ENCODE assay signal across 1 cellular context in the genomic region with DNA sequence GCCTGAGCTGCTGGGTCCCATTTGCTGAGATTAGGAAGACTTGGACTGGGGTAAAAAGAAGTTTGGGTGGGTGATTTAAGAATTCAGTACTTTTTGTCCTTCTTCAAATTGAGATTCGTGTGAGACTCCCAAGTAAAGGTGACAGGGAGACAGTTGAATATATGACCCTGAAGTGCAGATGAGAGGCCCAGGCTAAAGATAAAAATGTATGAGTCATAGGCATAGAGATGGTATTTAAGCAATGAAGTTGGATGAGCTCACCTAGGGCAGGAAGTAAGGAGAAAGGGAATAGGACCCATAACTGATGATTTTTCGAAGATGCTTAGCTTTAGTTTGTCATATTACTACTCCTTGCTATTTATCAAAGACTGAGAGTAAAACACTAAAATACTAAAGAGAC.
TF ChIP-seq lines count a peak whose summit lies in the region.

No MANE protein-coding gene starts in this region.

TF ChIP-seq in K562, 482 proteins besides CTCF, POLR2A, EP300 and RAD21 (continues in another document):
- TF ChIP-seq, protein P1, sequence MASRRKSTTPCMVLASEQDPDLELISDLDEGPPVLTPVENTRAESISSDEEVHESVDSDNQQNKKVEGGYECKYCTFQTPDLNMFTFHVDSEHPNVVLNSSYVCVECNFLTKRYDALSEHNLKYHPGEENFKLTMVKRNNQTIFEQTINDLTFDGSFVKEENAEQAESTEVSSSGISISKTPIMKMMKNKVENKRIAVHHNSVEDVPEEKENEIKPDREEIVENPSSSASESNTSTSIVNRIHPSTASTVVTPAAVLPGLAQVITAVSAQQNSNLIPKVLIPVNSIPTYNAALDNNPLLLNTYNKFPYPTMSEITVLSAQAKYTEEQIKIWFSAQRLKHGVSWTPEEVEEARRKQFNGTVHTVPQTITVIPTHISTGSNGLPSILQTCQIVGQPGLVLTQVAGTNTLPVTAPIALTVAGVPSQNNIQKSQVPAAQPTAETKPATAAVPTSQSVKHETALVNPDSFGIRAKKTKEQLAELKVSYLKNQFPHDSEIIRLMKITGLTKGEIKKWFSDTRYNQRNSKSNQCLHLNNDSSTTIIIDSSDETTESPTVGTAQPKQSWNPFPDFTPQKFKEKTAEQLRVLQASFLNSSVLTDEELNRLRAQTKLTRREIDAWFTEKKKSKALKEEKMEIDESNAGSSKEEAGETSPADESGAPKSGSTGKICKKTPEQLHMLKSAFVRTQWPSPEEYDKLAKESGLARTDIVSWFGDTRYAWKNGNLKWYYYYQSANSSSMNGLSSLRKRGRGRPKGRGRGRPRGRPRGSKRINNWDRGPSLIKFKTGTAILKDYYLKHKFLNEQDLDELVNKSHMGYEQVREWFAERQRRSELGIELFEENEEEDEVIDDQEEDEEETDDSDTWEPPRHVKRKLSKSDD (conservative IDR thresholded peaks at IDR 0.05; ENCODE audit: low read length), result no peak
- TF ChIP-seq ZNF551 (CRISPR knock-in tag; IDR thresholded peaks at IDR 0.05), result no peak
- TF ChIP-seq, protein P2, sequence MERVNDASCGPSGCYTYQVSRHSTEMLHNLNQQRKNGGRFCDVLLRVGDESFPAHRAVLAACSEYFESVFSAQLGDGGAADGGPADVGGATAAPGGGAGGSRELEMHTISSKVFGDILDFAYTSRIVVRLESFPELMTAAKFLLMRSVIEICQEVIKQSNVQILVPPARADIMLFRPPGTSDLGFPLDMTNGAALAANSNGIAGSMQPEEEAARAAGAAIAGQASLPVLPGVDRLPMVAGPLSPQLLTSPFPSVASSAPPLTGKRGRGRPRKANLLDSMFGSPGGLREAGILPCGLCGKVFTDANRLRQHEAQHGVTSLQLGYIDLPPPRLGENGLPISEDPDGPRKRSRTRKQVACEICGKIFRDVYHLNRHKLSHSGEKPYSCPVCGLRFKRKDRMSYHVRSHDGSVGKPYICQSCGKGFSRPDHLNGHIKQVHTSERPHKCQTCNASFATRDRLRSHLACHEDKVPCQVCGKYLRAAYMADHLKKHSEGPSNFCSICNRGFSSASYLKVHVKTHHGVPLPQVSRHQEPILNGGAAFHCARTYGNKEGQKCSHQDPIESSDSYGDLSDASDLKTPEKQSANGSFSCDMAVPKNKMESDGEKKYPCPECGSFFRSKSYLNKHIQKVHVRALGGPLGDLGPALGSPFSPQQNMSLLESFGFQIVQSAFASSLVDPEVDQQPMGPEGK (CRISPR knock-in tag; IDR thresholded peaks at IDR 0.05; ENCODE audit: borderline replicate concordance), result no peak
- TF ChIP-seq, protein P3, sequence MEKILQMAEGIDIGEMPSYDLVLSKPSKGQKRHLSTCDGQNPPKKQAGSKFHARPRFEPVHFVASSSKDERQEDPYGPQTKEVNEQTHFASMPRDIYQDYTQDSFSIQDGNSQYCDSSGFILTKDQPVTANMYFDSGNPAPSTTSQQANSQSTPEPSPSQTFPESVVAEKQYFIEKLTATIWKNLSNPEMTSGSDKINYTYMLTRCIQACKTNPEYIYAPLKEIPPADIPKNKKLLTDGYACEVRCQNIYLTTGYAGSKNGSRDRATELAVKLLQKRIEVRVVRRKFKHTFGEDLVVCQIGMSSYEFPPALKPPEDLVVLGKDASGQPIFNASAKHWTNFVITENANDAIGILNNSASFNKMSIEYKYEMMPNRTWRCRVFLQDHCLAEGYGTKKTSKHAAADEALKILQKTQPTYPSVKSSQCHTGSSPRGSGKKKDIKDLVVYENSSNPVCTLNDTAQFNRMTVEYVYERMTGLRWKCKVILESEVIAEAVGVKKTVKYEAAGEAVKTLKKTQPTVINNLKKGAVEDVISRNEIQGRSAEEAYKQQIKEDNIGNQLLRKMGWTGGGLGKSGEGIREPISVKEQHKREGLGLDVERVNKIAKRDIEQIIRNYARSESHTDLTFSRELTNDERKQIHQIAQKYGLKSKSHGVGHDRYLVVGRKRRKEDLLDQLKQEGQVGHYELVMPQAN (IDR thresholded peaks at IDR 0.05; ENCODE audit: borderline replicate concordance), result no peak
- TF ChIP-seq ATF7 (IDR thresholded peaks at IDR 0.05), result peak; percentile 76
- 0 out of 2 replicates have a peak, but pooled peaks have one; percentile 13 for TF ChIP-seq TAL1 (IDR thresholded peaks at IDR 0.05)
- TF ChIP-seq SMARCE1 (IDR thresholded peaks at IDR 0.05), result peak; percentile 74; the same call in 1 of the 2 replicates
- peak; percentile 98 for TF ChIP-seq JUND (IDR thresholded peaks at IDR 0.05; ENCODE audit: borderline replicate concordance, low read depth, low read length)
- peak; percentile 93 for TF ChIP-seq JUND (tag; IDR thresholded peaks at IDR 0.05; ENCODE audit: borderline replicate concordance, low read depth, low read length)
- TF ChIP-seq YBX1 (IDR thresholded peaks at IDR 0.05), result no peak
- TF ChIP-seq ARID1B (IDR thresholded peaks at IDR 0.05), result peak; percentile 80; the same call in 1 of the 2 replicates
- no peak for TF ChIP-seq ZNF253 (CRISPR knock-in tag; conservative IDR thresholded peaks at IDR 0.05)
- no peak; the same call in 1 of the 2 replicates for TF ChIP-seq LEF1 (IDR thresholded peaks at IDR 0.05)
- TF ChIP-seq, protein P4, sequence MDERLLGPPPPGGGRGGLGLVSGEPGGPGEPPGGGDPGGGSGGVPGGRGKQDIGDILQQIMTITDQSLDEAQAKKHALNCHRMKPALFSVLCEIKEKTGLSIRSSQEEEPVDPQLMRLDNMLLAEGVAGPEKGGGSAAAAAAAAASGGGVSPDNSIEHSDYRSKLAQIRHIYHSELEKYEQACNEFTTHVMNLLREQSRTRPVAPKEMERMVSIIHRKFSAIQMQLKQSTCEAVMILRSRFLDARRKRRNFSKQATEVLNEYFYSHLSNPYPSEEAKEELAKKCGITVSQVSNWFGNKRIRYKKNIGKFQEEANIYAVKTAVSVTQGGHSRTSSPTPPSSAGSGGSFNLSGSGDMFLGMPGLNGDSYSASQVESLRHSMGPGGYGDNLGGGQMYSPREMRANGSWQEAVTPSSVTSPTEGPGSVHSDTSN (CRISPR knock-in tag; IDR thresholded peaks at IDR 0.05; ENCODE audit: low read depth), result no peak
- TF ChIP-seq, protein P4 (tag; conservative IDR thresholded peaks at IDR 0.05; ENCODE audit: low read depth), result peak; percentile 77
- TF ChIP-seq, protein P5, sequence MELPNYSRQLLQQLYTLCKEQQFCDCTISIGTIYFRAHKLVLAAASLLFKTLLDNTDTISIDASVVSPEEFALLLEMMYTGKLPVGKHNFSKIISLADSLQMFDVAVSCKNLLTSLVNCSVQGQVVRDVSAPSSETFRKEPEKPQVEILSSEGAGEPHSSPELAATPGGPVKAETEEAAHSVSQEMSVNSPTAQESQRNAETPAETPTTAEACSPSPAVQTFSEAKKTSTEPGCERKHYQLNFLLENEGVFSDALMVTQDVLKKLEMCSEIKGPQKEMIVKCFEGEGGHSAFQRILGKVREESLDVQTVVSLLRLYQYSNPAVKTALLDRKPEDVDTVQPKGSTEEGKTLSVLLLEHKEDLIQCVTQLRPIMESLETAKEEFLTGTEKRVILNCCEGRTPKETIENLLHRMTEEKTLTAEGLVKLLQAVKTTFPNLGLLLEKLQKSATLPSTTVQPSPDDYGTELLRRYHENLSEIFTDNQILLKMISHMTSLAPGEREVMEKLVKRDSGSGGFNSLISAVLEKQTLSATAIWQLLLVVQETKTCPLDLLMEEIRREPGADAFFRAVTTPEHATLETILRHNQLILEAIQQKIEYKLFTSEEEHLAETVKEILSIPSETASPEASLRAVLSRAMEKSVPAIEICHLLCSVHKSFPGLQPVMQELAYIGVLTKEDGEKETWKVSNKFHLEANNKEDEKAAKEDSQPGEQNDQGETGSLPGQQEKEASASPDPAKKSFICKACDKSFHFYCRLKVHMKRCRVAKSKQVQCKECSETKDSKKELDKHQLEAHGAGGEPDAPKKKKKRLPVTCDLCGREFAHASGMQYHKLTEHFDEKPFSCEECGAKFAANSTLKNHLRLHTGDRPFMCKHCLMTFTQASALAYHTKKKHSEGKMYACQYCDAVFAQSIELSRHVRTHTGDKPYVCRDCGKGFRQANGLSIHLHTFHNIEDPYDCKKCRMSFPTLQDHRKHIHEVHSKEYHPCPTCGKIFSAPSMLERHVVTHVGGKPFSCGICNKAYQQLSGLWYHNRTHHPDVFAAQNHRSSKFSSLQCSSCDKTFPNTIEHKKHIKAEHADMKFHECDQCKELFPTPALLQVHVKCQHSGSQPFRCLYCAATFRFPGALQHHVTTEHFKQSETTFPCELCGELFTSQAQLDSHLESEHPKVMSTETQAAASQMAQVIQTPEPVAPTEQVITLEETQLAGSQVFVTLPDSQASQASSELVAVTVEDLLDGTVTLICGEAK (IDR thresholded peaks at IDR 0.05), result no peak
- TF ChIP-seq, protein P5 (CRISPR knock-in tag; IDR thresholded peaks at IDR 0.05), result no peak
- no peak for TF ChIP-seq ZKSCAN8 (CRISPR knock-in tag; IDR thresholded peaks at IDR 0.05)
- TF ChIP-seq MEIS2 (IDR thresholded peaks at IDR 0.05; ENCODE audit: partially characterized antibody), result peak; percentile 88
- no peak for TF ChIP-seq ZNF444 (CRISPR knock-in tag; IDR thresholded peaks at IDR 0.05)
- TF ChIP-seq TBL1XR1 (IDR thresholded peaks at IDR 0.05; ENCODE audit: low read length in 2 of 2), result no peak
- TF ChIP-seq ZNF3 (CRISPR knock-in tag; IDR thresholded peaks at IDR 0.05), result no peak
- no peak for TF ChIP-seq RBM14 (IDR thresholded peaks at IDR 0.05; ENCODE audit: borderline replicate concordance, insufficient read depth, low read depth, low read length)
- no peak for TF ChIP-seq NFATC3 (IDR thresholded peaks at IDR 0.05)
- TF ChIP-seq ZNF12 (CRISPR knock-in tag; IDR thresholded peaks at IDR 0.05), result no peak
- no peak for TF ChIP-seq HDAC2 (IDR thresholded peaks at IDR 0.05)
- no peak for TF ChIP-seq ZNF778 (CRISPR knock-in tag; IDR thresholded peaks at IDR 0.05)
- no peak for TF ChIP-seq TCF7L2 (IDR thresholded peaks at IDR 0.05; ENCODE audit: low read depth, low read length)
- TF ChIP-seq, protein P6, sequence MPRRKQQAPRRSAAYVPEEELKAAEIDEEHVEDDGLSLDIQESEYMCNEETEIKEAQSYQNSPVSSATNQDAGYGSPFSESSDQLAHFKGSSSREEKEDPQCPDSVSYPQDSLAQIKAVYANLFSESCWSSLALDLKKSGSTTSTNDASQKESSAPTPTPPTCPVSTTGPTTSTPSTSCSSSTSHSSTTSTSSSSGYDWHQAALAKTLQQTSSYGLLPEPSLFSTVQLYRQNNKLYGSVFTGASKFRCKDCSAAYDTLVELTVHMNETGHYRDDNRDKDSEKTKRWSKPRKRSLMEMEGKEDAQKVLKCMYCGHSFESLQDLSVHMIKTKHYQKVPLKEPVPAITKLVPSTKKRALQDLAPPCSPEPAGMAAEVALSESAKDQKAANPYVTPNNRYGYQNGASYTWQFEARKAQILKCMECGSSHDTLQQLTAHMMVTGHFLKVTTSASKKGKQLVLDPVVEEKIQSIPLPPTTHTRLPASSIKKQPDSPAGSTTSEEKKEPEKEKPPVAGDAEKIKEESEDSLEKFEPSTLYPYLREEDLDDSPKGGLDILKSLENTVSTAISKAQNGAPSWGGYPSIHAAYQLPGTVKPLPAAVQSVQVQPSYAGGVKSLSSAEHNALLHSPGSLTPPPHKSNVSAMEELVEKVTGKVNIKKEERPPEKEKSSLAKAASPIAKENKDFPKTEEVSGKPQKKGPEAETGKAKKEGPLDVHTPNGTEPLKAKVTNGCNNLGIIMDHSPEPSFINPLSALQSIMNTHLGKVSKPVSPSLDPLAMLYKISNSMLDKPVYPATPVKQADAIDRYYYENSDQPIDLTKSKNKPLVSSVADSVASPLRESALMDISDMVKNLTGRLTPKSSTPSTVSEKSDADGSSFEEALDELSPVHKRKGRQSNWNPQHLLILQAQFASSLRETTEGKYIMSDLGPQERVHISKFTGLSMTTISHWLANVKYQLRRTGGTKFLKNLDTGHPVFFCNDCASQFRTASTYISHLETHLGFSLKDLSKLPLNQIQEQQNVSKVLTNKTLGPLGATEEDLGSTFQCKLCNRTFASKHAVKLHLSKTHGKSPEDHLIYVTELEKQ (CRISPR knock-in tag; IDR thresholded peaks at IDR 0.05), result no peak
- peak; percentile 15; the same call in 1 of the 2 replicates for TF ChIP-seq SOX6 (IDR thresholded peaks at IDR 0.05)
- TF ChIP-seq, protein P7, sequence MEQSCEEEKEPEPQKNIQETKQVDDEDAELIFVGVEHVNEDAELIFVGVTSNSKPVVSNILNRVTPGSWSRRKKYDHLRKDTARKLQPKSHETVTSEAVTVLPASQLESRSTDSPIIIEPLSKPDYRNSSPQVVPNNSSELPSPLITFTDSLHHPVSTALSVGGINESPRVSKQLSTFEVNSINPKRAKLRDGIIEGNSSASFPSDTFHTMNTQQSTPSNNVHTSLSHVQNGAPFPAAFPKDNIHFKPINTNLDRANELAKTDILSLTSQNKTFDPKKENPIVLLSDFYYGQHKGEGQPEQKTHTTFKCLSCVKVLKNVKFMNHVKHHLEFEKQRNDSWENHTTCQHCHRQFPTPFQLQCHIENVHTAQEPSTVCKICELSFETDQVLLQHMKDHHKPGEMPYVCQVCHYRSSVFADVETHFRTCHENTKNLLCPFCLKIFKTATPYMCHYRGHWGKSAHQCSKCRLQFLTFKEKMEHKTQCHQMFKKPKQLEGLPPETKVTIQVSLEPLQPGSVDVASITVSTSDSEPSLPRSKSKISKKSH (CRISPR knock-in tag; IDR thresholded peaks at IDR 0.05), result no peak
